ENCODE assay signal across 13 cellular contexts in the genomic region with DNA sequence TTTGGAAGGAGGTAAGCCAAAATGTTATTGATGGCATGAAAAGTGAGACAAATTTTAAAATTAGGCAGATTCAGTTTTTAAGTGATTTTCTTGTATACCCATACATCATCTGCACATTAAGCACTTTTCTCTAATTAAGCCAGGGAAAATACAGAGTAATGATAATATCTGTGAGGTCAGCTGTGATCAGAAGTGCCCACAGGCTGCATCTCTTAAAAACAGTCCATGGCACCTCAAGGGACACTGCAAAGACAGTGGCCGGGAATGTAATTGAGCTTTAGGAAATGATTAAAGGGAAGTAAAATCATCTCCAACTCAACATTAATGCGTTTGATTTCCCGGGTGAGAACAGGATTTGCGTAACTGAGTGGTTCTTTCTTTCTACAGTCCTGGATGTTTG. TPM values are rescaled to one million over a fixed set of nuclear protein-coding genes. Genes with fewer than 3 reads are reported as not detected.
DNase-seq lines count a peak whose midpoint lies in the region; ATAC-seq, FAIRE-seq and TF ChIP-seq lines count a peak whose summit lies in the region.
"Had no signal": no experiment of that assay in that cellular context is flagged by ENCODE, and none has a peak within 500 bp of the region (broad histone marks: within the 10 kb centered on the region; RNA-seq: fewer than 3 reads in every experiment).

No MANE protein-coding gene starts in this region.

- H3K4me1 ChIP-seq in A673 (ENCODE audit: insufficient read depth, low read length, poor library complexity, severe bottlenecking) = peaks cover 29% of the 10 kb centered on the region
- no peaks in the 10 kb centered on the region for H3K4me1 ChIP-seq in prostate gland (replicated peaks)

- CTCF ChIA-PET in A673 (lab: Charles Lee) = no interaction called here
- CTCF ChIA-PET in WTC11 (lab: Charles Lee) = interaction anchor here (0.7 to 1.7 kb wide), 4 partner anchors 23 to 340 kb away, joined by 3 to 5 read pairs (median 3); no protein-coding TSS in a partner anchor

- WGBS in prostate gland = 46% methylated on average over 4 of the region's 4 CpGs

- H3K27me3 ChIP-seq in A673 (replicated peaks; ENCODE audit: insufficient read depth, low read depth, low read length, poor library complexity) (no peaks in the 10 kb centered on the region), prostate gland (replicated peaks; ENCODE audit: insufficient read depth) (no peaks in the 10 kb centered on the region)

- POLR2A ChIA-PET in A673 (lab: Charles Lee; ENCODE audit: low non-redundant PET) = interaction anchor here (0.6 kb wide), 1 partner anchor 36 kb away, joined by 3 read pairs; no protein-coding TSS in a partner anchor
- POLR2A ChIA-PET in WTC11 (lab: Charles Lee) = interaction anchor here (0.6 to 2.5 kb wide), 2 partner anchors 23 to 81 kb away, joined by 3 to 11 read pairs; no protein-coding TSS in a partner anchor

- peaks cover 41% of the 10 kb centered on the region for H3K4me1 Mint-ChIP-seq in WTC11
- peaks cover 28% of the 10 kb centered on the region for H3K4me1 Mint-ChIP-seq in glutamatergic neuron (ENCODE audit: low read depth, unreplicated experiment)

- no peak for FAIRE-seq in H54 (lab: Jason Lieb, UNC)
- FAIRE-seq: G401.6 had no signal

- TF ChIP-seq POLR2A in prostate gland (IDR thresholded peaks at IDR 0.05) = no peak
- no peak for TF ChIP-seq POLR2A in H54 (IDR thresholded peaks at IDR 0.05; ENCODE audit: low read depth, low read length)

- TF ChIP-seq CTCF in A673 (conservative IDR thresholded peaks at IDR 0.05; ENCODE audit: low read depth, low read length) = no peak
- TF ChIP-seq CTCF in WTC11 (IDR thresholded peaks at IDR 0.05) = no peak
- no peak for TF ChIP-seq CTCF in glutamatergic neuron (IDR thresholded peaks at IDR 0.05; ENCODE audit: partially characterized antibody, unreplicated experiment)
- TF ChIP-seq CTCF in prostate gland (IDR thresholded peaks at IDR 0.05) = no peak

- H3K9me3 Mint-ChIP-seq in WTC11 (no peaks in the 10 kb centered on the region), glutamatergic neuron (ENCODE audit: unreplicated experiment) (peaks cover 6% of the 10 kb centered on the region)
- H3K9me3 Mint-ChIP-seq: IgD-negative memory B cell had no signal

- H3K36me3 ChIP-seq in A673 (ENCODE audit: insufficient read depth, low read length, poor library complexity, severe bottlenecking) = no peaks in the 10 kb centered on the region
- no peaks in the 10 kb centered on the region for H3K36me3 ChIP-seq in prostate gland
- H3K36me3 ChIP-seq: adrenal gland had no signal

- H3K27me3 Mint-ChIP-seq in WTC11 (ENCODE audit: low read depth) = peaks cover 35% of the 10 kb centered on the region
- H3K27me3 Mint-ChIP-seq in glutamatergic neuron (ENCODE audit: unreplicated experiment) = peaks cover 19% of the 10 kb centered on the region

- H3K4me3 Mint-ChIP-seq in WTC11 (peak overlapping the region; percentile 75; the same call in 1 of the 2 replicates), glutamatergic neuron (ENCODE audit: unreplicated experiment) (peak overlapping the region; percentile 78)
- H3K4me3 Mint-ChIP-seq: IgD-negative memory B cell had no signal

- in situ Hi-C loops in KBM-7 (cut with MboI; ENCODE audit: low pct_unique_long_range_greater_than_20kb, low sequenced_read_pairs) = no loop called here

- H3K36me3 Mint-ChIP-seq in WTC11 (no peaks in the 10 kb centered on the region), glutamatergic neuron (ENCODE audit: unreplicated experiment) (no peaks in the 10 kb centered on the region)
- H3K36me3 Mint-ChIP-seq: IgD-negative memory B cell had no signal

- DNase-seq in A673 (ENCODE audit: low spot score) = no peak
- DNase-seq in WTC11 (ENCODE audit: low spot score) = no peak
- DNase-seq in glutamatergic neuron = no peak
- no peak for DNase-seq in prostate gland (ENCODE audit: low spot score)
- DNase-seq in H54 (ENCODE audit: insufficient read length, low spot score) = no peak
- DNase-seq in KBM-7 = no peak
- no peak for DNase-seq in NCI-H2081 treated with DMSO at 0.1 percent for 48 hours (lab: John Stamatoyannopoulos, UW)
- DNase-seq: NCI-H2029 had no signal

- no peak overlapping the region for H3K27ac Mint-ChIP-seq in WTC11
- H3K27ac Mint-ChIP-seq in glutamatergic neuron (ENCODE audit: unreplicated experiment) = no peak overlapping the region
- H3K27ac Mint-ChIP-seq: IgD-negative memory B cell had no signal

- no peak for ATAC-seq in WTC11
- no peak for ATAC-seq in HG02973 (IDR thresholded peaks at IDR 0.05; ENCODE audit: unreplicated experiment)

- H3K27ac ChIP-seq in A673 (ENCODE audit: low read depth, low read length, poor library complexity, severe bottlenecking) (no peak overlapping the region), prostate gland (peak overlapping the region; percentile 86 to 91)

- no TSS peak for BruUV-seq in A673 (replicated peaks; lab: Mats Ljungman, UMichigan)

- intact Hi-C loops in A673 (cut with micrococcal nuclease; ENCODE audit: unreplicated experiment) (loop anchor here (5.0 kb wide), 1 partner anchor 57 kb away; no protein-coding TSS in a partner anchor), prostate gland (cut with DNase I) (loop anchor here (5.0 kb wide), 2 partner anchors 92 to 107 kb away; no protein-coding TSS in a partner anchor)

- peak overlapping the region; percentile 98 for H3K4me3 ChIP-seq in A673 (ENCODE audit: low read depth, low read length, poor library complexity, severe bottlenecking)
- H3K4me3 ChIP-seq in prostate gland = peak overlapping the region; percentile 49 to 51

- no peaks in the 10 kb centered on the region for H3K9me3 ChIP-seq in A673 (ENCODE audit: low read depth, low read length, poor library complexity, severe bottlenecking)
- no peaks in the 10 kb centered on the region for H3K9me3 ChIP-seq in prostate gland
- H3K9me3 ChIP-seq: adrenal gland had no signal

TF ChIP-seq in WTC11, 78 proteins besides CTCF, POLR2A, EP300 and RAD21:
- TF ChIP-seq CREB1 (CRISPR knock-in tag; IDR thresholded peaks at IDR 0.05) = no peak
- TF ChIP-seq KAT7 (CRISPR knock-in tag; IDR thresholded peaks at IDR 0.05; ENCODE audit: borderline replicate concordance) = no peak
- TF ChIP-seq FOXP1 (CRISPR knock-in tag; IDR thresholded peaks at IDR 0.05; ENCODE audit: borderline replicate concordance) = no peak
- TF ChIP-seq, protein P1, sequence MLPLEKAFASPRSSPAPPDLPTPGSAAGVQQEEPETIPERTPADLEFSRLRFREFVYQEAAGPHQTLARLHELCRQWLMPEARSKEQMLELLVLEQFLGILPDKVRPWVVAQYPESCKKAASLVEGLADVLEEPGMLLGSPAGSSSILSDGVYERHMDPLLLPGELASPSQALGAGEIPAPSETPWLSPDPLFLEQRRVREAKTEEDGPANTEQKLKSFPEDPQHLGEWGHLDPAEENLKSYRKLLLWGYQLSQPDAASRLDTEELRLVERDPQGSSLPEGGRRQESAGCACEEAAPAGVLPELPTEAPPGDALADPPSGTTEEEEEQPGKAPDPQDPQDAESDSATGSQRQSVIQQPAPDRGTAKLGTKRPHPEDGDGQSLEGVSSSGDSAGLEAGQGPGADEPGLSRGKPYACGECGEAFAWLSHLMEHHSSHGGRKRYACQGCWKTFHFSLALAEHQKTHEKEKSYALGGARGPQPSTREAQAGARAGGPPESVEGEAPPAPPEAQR (CRISPR knock-in tag; IDR thresholded peaks at IDR 0.05) = no peak
- TF ChIP-seq ELF4 (CRISPR knock-in tag; IDR thresholded peaks at IDR 0.05; ENCODE audit: low read depth) = no peak
- TF ChIP-seq ESRRA (CRISPR knock-in tag; IDR thresholded peaks at IDR 0.05; ENCODE audit: borderline replicate concordance) = no peak
- TF ChIP-seq ZNF121 (CRISPR knock-in tag; IDR thresholded peaks at IDR 0.05) = no peak
- TF ChIP-seq ATF1 (CRISPR knock-in tag; IDR thresholded peaks at IDR 0.05) = no peak
- no peak for TF ChIP-seq GRHL2 (CRISPR knock-in tag; IDR thresholded peaks at IDR 0.05; ENCODE audit: insufficient replicate concordance, severe bottlenecking)
- no peak for TF ChIP-seq NFYB (CRISPR knock-in tag; conservative IDR thresholded peaks at IDR 0.05; ENCODE audit: low read depth)

RNA-seq across cellular contexts. Expression of gene COL4A1, which starts 2.0 kb away (rescaled TPM):
- total RNA-seq in A673 (2021) (83.9 and 86.0 TPM in 2 replicates), WTC11 (2021) (75.0 to 89.6 TPM (median 82.3 TPM) in 3 replicates), glutamatergic neuron (ENCODE audit: unreplicated experiment) (14.6 TPM), prostate gland (100 to 1,000 TPM in 1 of 2 donors, 10 to 100 TPM in 1; 37.3 to 132 TPM)
- total RNA-seq: T-helper 2 cell treated with Interferon-gamma antibody and Interleukin-4, amounts not matched to agents 100 ng/mL and 5 ng/mL, for 36 hours had no signal

RNA-seq across cellular contexts. Expression of gene COL4A2, which starts 2.1 kb away (rescaled TPM):
- total RNA-seq in A673 (2021) = 184 and 193 TPM in 2 replicates
- 102 to 109 TPM (median 106 TPM) in 3 replicates for total RNA-seq in WTC11 (2021)
- 60.9 TPM for total RNA-seq in glutamatergic neuron (ENCODE audit: unreplicated experiment)
- 100 to 1,000 TPM in 1 of 2 donors, 10 to 100 TPM in 1; 82.8 to 193 TPM for total RNA-seq in prostate gland
- total RNA-seq: T-helper 2 cell treated with Interferon-gamma antibody and Interleukin-4, amounts not matched to agents 100 ng/mL and 5 ng/mL, for 36 hours had no signal
